In the genomic region with DNA sequence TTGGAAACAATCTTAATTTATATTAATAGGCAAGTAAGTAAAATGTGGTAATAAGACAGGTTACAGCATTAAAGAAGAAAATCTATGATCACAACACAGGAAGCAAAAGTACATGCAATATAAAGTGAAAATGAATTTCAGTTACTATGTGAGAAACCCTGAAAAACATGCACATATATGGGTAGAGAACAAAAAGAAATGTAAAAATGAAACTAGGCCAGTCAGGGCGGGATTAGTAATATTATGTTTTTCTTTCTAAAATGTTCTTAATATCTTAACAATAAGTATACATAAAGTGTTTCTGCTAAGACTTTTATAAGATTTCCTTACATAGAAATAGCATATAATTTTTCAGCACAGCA, we compare ENCODE assay signal across 9 cellular contexts. TPM values are rescaled to one million over a fixed set of nuclear protein-coding genes. Genes with fewer than 3 reads are reported as not detected.
DNase-seq lines count a peak whose midpoint lies in the region; ATAC-seq and TF ChIP-seq lines count a peak whose summit lies in the region.
"Had no signal": no experiment of that assay in that cellular context is flagged by ENCODE, and none has a peak within 500 bp of the region (broad histone marks: within the 10 kb centered on the region; RNA-seq: fewer than 3 reads in every experiment).

No MANE protein-coding gene starts in this region.

- H2BK15ac ChIP-seq in mesendoderm (replicated peaks; ENCODE audit: low read depth): no peak overlapping the region

- peak; percentile 69 for ATAC-seq in HG02870 (IDR thresholded peaks at IDR 0.05; ENCODE audit: unreplicated experiment)

- no peak overlapping the region for H3K23ac ChIP-seq in mesendoderm (ENCODE audit: low read length)

- H3K4me3 ChIP-seq in spleen (peak overlapping the region in 1 of 8 donors; percentile 22), thyroid gland (replicated peaks in 1 of 3) (no peak overlapping the region), mesendoderm (ENCODE audit: low read length) (no peak overlapping the region)

- H3K4me2 ChIP-seq in mesendoderm (ENCODE audit: low read length): no peak overlapping the region

- 69 to 79% (median 76%) methylated on average over 1 of the region's 1 CpG for WGBS in spleen, 5 donors
- 87 to 91% methylated on average over 1 of the region's 1 CpG for WGBS in thyroid gland, 2 donors
- no CpG with 5 or more reads among the region's 1 CpG for WGBS in mesendoderm (ENCODE audit: extremely low coverage, insufficient coverage, low lambda C conversion rate)

- H3K9me3 ChIP-seq in spleen (peaks cover 0 to 16% (median 11%) of the 10 kb centered on the region in 8 donors), thyroid gland (no peaks in the 10 kb centered on the region)

- H3K18ac ChIP-seq in mesendoderm (ENCODE audit: low read length): no peak overlapping the region

- peak overlapping the region; percentile 93 for H3K27ac Mint-ChIP-seq in activated CD4-positive, alpha-beta T cell treated with anti-CD3 and anti-CD28 coated beads, Interleukin-2, amount 10 ng/mL, durations not matched to agents 24 days and 14 days
- peak overlapping the region; percentile 92 for H3K27ac Mint-ChIP-seq in activated T-helper 1 cell treated with anti-CD3 and anti-CD28 coated beads, Interleukin-12 subunit alpha, Interleukin-12 subunit beta, Interleukin-2, Interleukin-4 antibody, amounts not matched to agents 30 ng/mL and 10 ng/mL and 1 ng/mL, durations not matched to agents 14 hours and 24 hours and 36 hours
- H3K27ac Mint-ChIP-seq in nephron progenitor cell: no peak overlapping the region

- H3K4me3 Mint-ChIP-seq in activated CD4-positive, alpha-beta T cell treated with anti-CD3 and anti-CD28 coated beads, Interleukin-2, amount 10 ng/mL, durations not matched to agents 24 days and 14 days: peak overlapping the region; percentile 65
- peak overlapping the region; percentile 55 for H3K4me3 Mint-ChIP-seq in activated T-helper 1 cell treated with anti-CD3 and anti-CD28 coated beads, Interleukin-12 subunit alpha, Interleukin-12 subunit beta, Interleukin-2, Interleukin-4 antibody, amounts not matched to agents 30 ng/mL and 10 ng/mL and 1 ng/mL, durations not matched to agents 14 hours and 24 hours and 36 hours
- H3K4me3 Mint-ChIP-seq in nephron progenitor cell: no peak overlapping the region

- H3K27me3 Mint-ChIP-seq in activated CD4-positive, alpha-beta T cell treated with anti-CD3 and anti-CD28 coated beads, Interleukin-2, amount 10 ng/mL, durations not matched to agents 24 days and 14 days: no peaks in the 10 kb centered on the region
- H3K27me3 Mint-ChIP-seq in activated T-helper 1 cell treated with anti-CD3 and anti-CD28 coated beads, Interleukin-12 subunit alpha, Interleukin-12 subunit beta, Interleukin-2, Interleukin-4 antibody, amounts not matched to agents 30 ng/mL and 10 ng/mL and 1 ng/mL, durations not matched to agents 14 hours and 24 hours and 36 hours (ENCODE audit: insufficient read depth): no peaks in the 10 kb centered on the region
- H3K27me3 Mint-ChIP-seq in nephron progenitor cell (ENCODE audit: low read depth, poor library complexity): peaks cover 5% of the 10 kb centered on the region

- H3K4me1 ChIP-seq in spleen: peaks cover 21 to 65% (median 33%) of the 10 kb centered on the region in 6 donors
- peaks cover 0 to 11% of the 10 kb centered on the region in 2 donors for H3K4me1 ChIP-seq in thyroid gland
- H3K4me1 ChIP-seq in mesendoderm (ENCODE audit: control insufficient read depth, low read depth, low read length): no peaks in the 10 kb centered on the region

- H3K9me3 Mint-ChIP-seq in activated CD4-positive, alpha-beta T cell treated with anti-CD3 and anti-CD28 coated beads, Interleukin-2, amount 10 ng/mL, durations not matched to agents 24 days and 14 days: peaks cover 32% of the 10 kb centered on the region
- peaks cover 19% of the 10 kb centered on the region for H3K9me3 Mint-ChIP-seq in activated T-helper 1 cell treated with anti-CD3 and anti-CD28 coated beads, Interleukin-12 subunit alpha, Interleukin-12 subunit beta, Interleukin-2, Interleukin-4 antibody, amounts not matched to agents 30 ng/mL and 10 ng/mL and 1 ng/mL, durations not matched to agents 14 hours and 24 hours and 36 hours
- peaks cover 23% of the 10 kb centered on the region for H3K9me3 Mint-ChIP-seq in nephron progenitor cell

- H3K4ac ChIP-seq in mesendoderm (ENCODE audit: low read depth, low read length): no peak overlapping the region

- H3K79me1 ChIP-seq in mesendoderm (ENCODE audit: low read length): peaks cover 12% of the 10 kb centered on the region

- no peak overlapping the region for H2BK120ac ChIP-seq in mesendoderm (ENCODE audit: low read depth, low read length)

- peaks cover 2% of the 10 kb centered on the region for H3K79me2 ChIP-seq in mesendoderm (ENCODE audit: control insufficient read depth, insufficient read depth, low read length)

- no peak overlapping the region for H3K56ac ChIP-seq in mesendoderm (ENCODE audit: low read length)

- peak overlapping the region in 7 of 8 donors; percentile 10 to 74 (median 33) for H3K27ac ChIP-seq in spleen
- H3K27ac ChIP-seq in thyroid gland: no peak overlapping the region
- no peak overlapping the region for H3K27ac ChIP-seq in mesendoderm (ENCODE audit: low read depth, low read length)

- intact Hi-C loops in activated CD4-positive, alpha-beta T cell treated with anti-CD3 and anti-CD28 coated beads, Interleukin-2, amount 10 ng/mL, durations not matched to agents 24 days and 14 days (cut with micrococcal nuclease): loop anchor here (1.0 to 5.0 kb wide), 5 partner anchors 14 to 266 kb away; a partner anchor contains a TSS
- intact Hi-C loops in activated T-helper 1 cell treated with anti-CD3 and anti-CD28 coated beads, Interleukin-12 subunit alpha, Interleukin-12 subunit beta, Interleukin-2, Interleukin-4 antibody, amounts not matched to agents 30 ng/mL and 10 ng/mL and 1 ng/mL, durations not matched to agents 14 hours and 24 hours and 36 hours (cut with micrococcal nuclease): loop anchor here (1.0 to 5.0 kb wide), 7 partner anchors 14 to 286 kb away; no protein-coding TSS in a partner anchor
- intact Hi-C loops in spleen (cut with DNase I; ENCODE audit: low total_unique reads): no loop called here
- intact Hi-C loops in thyroid gland (cut with DNase I): no loop called here

- H3K36me3 ChIP-seq in spleen (peaks cover 0 to 14% (median 2%) of the 10 kb centered on the region in 6 donors), thyroid gland (no peaks in the 10 kb centered on the region), mesendoderm (ENCODE audit: control insufficient read depth, insufficient read depth, low read length) (no peaks in the 10 kb centered on the region)

- TF ChIP-seq POLR2A in spleen (IDR thresholded peaks at IDR 0.05) (no peak), thyroid gland (IDR thresholded peaks at IDR 0.05) (no peak)

- H2BK5ac ChIP-seq in mesendoderm (ENCODE audit: low read length): no peak overlapping the region

- H3K27me3 ChIP-seq in spleen (replicated peaks in 1 of 7) (no peaks in the 10 kb centered on the region), thyroid gland (no peaks in the 10 kb centered on the region), mesendoderm (ENCODE audit: insufficient read depth, low read length, poor library complexity) (no peaks in the 10 kb centered on the region)

- H4K8ac ChIP-seq in mesendoderm (ENCODE audit: low read depth, low read length): no peak overlapping the region

- H4K5ac ChIP-seq in mesendoderm (ENCODE audit: low read length): no peak overlapping the region

- peaks cover 57% of the 10 kb centered on the region for H3K36me3 Mint-ChIP-seq in activated CD4-positive, alpha-beta T cell treated with anti-CD3 and anti-CD28 coated beads, Interleukin-2, amount 10 ng/mL, durations not matched to agents 24 days and 14 days (ENCODE audit: low read depth)
- peaks cover 49% of the 10 kb centered on the region for H3K36me3 Mint-ChIP-seq in activated T-helper 1 cell treated with anti-CD3 and anti-CD28 coated beads, Interleukin-12 subunit alpha, Interleukin-12 subunit beta, Interleukin-2, Interleukin-4 antibody, amounts not matched to agents 30 ng/mL and 10 ng/mL and 1 ng/mL, durations not matched to agents 14 hours and 24 hours and 36 hours (ENCODE audit: low read depth)
- peaks cover 13% of the 10 kb centered on the region for H3K36me3 Mint-ChIP-seq in nephron progenitor cell (ENCODE audit: low read depth)

- H3K4me1 Mint-ChIP-seq in activated CD4-positive, alpha-beta T cell treated with anti-CD3 and anti-CD28 coated beads, Interleukin-2, amount 10 ng/mL, durations not matched to agents 24 days and 14 days: peaks cover 68% of the 10 kb centered on the region
- H3K4me1 Mint-ChIP-seq in activated T-helper 1 cell treated with anti-CD3 and anti-CD28 coated beads, Interleukin-12 subunit alpha, Interleukin-12 subunit beta, Interleukin-2, Interleukin-4 antibody, amounts not matched to agents 30 ng/mL and 10 ng/mL and 1 ng/mL, durations not matched to agents 14 hours and 24 hours and 36 hours (ENCODE audit: low read depth): peaks cover 84% of the 10 kb centered on the region
- H3K4me1 Mint-ChIP-seq in nephron progenitor cell: peaks cover 19% of the 10 kb centered on the region

- H3K9ac ChIP-seq in mesendoderm (ENCODE audit: low read length): no peak overlapping the region

- H2AK5ac ChIP-seq in mesendoderm (ENCODE audit: low read length): no peak overlapping the region

- TF ChIP-seq CTCF in spleen (IDR thresholded peaks at IDR 0.05 in 8 of 11, conservative IDR thresholded peaks at IDR 0.05 in 3 of 11): no peak
- TF ChIP-seq CTCF in thyroid gland (IDR thresholded peaks at IDR 0.05): no peak
- no peak for TF ChIP-seq CTCF in nephron progenitor cell (IDR thresholded peaks at IDR 0.05)

- no peak for DNase-seq in activated CD4-positive, alpha-beta T cell treated with anti-CD3 and anti-CD28 coated beads, Interleukin-2, amount 10 ng/mL, durations not matched to agents 24 days and 14 days
- no peak for DNase-seq in activated CD4-positive, alpha-beta T cell treated with anti-CD3 and anti-CD28 coated beads, Interleukin-2, amount 50 U/mL, for 48 hours
- no peak for DNase-seq in activated T-helper 1 cell treated with anti-CD3 and anti-CD28 coated beads, Interleukin-12 subunit alpha, Interleukin-12 subunit beta, Interleukin-2, Interleukin-4 antibody, amounts not matched to agents 30 ng/mL and 10 ng/mL and 1 ng/mL, durations not matched to agents 14 hours and 24 hours and 36 hours (ENCODE audit: low spot score)
- DNase-seq in spleen (no peak), thyroid gland (no peak), mesendoderm (no peak), nephron progenitor cell (no peak)
- DNase-seq: stimulated activated CD4-positive, alpha-beta T cell treated with anti-CD3 and anti-CD28 coated beads, Interleukin-2, amount 100 ng/mL, for 48 hours had no signal

RNA-seq across cellular contexts. Expression of a gene that starts 15.6 kb away (rescaled TPM):
- 13.5 and 14.6 TPM in 2 replicates for total RNA-seq in activated CD4-positive, alpha-beta T cell treated with anti-CD3 and anti-CD28 coated beads, Interleukin-2, amount 10 ng/mL, durations not matched to agents 24 days and 14 days
- 19.2 and 19.4 TPM in 2 replicates for total RNA-seq in activated T-helper 1 cell treated with anti-CD3 and anti-CD28 coated beads, Interleukin-12 subunit alpha, Interleukin-12 subunit beta, Interleukin-2, Interleukin-4 antibody, amounts not matched to agents 30 ng/mL and 10 ng/mL and 1 ng/mL, durations not matched to agents 14 hours and 24 hours and 36 hours
- total RNA-seq in spleen (10 to 100 TPM in 1 of 7 donors, 1 to 10 TPM in 6; 6.6 to 11.9 (median 7.6) TPM), thyroid gland (10 to 100 TPM in 1 of 4 donors, 1 to 10 TPM in 3; 7.2 to 13.8 (median 8.6) TPM)
- 1 to 10 TPM; 3.4 to 7.4 (median 4.4) TPM for polyA plus RNA-seq in spleen
- 9.1 TPM for polyA plus RNA-seq in mesendoderm (2013, experiment 1 of 2)
- polyA plus RNA-seq in mesendoderm (2013, experiment 2 of 2): 10.0 TPM

Comparison
In these comparisons a context has a peak if more than half of its experiments do, and no peak if none do; other contexts are left out.
1. H3K27ac ChIP-seq: peak in spleen (7 of 8); none in thyroid gland (0 of 3) and mesendoderm (single experiment).
2. intact Hi-C loops: an anchor here in activated CD4-positive, alpha-beta T cell treated with anti-CD3 and anti-CD28 coated beads, Interleukin-2, amount 10 ng/mL, durations not matched to agents 24 days and 14 days (1.0 to 5.0 kb wide) and activated T-helper 1 cell treated with anti-CD3 and anti-CD28 coated beads, Interleukin-12 subunit alpha, Interleukin-12 subunit beta, Interleukin-2, Interleukin-4 antibody, amounts not matched to agents 30 ng/mL and 10 ng/mL and 1 ng/mL, durations not matched to agents 14 hours and 24 hours and 36 hours (1.0 to 5.0 kb wide); none called in spleen and thyroid gland.